ENCODE assay signal across 8 cellular contexts in genomic region chr6:3913077-3913957, GRCh38.
A peak's percentile ranks its signal among the peaks of the same experiment; 100 is the strongest.
DNase-seq lines count a peak whose midpoint lies in the region; ATAC-seq and TF ChIP-seq lines count a peak whose summit lies in the region.

No MANE protein-coding gene starts in this region.

- POLR2A ChIA-PET in GM10248 (lab: Yijun Ruan, JAX): no interaction called here

- no peak for TF ChIP-seq CTCF in GM10248 (IDR thresholded peaks at IDR 0.05; ENCODE audit: control extremely low read depth, extremely low read depth, low read depth, missing control alignments)

- CTCF ChIA-PET in GM10248 (lab: Yijun Ruan, JAX): interaction anchor here (0.9 to 1.3 kb wide), 5 partner anchors 9 to 633 kb away, joined by 3 to 4 read pairs (median 3); no protein-coding TSS in a partner anchor

- peak; percentile 83 for DNase-seq in HT-29 (ENCODE audit: low spot score)
- peak; percentile 87 for DNase-seq in amniotic epithelial cell (ENCODE audit: low read depth)
- DNase-seq in iris pigment epithelial cell (ENCODE audit: low read depth): peak; percentile 97
- DNase-seq in superior temporal gyrus (ENCODE audit: extremely low spot score): peak; percentile 65
- DNase-seq in GM10248 (ENCODE audit: extremely low spot score): no peak
- no peak for DNase-seq in stimulated activated CD4-positive, alpha-beta T cell treated with anti-CD3 and anti-CD28 coated beads, Interleukin-15, amount 100 ng/mL, for 24 hours

- ATAC-seq in GM21515 (IDR thresholded peaks at IDR 0.05; ENCODE audit: unreplicated experiment) (no peak), HG03159 (IDR thresholded peaks at IDR 0.05; ENCODE audit: unreplicated experiment) (no peak)

Comparison
In these comparisons a context has a peak if more than half of its experiments do, and no peak if none do; other contexts are left out.
1. DNase-seq: peak in HT-29 (single experiment), amniotic epithelial cell (single experiment), iris pigment epithelial cell (single experiment) and superior temporal gyrus (single experiment); none in GM10248 (single experiment) and stimulated activated CD4-positive, alpha-beta T cell treated with anti-CD3 and anti-CD28 coated beads, Interleukin-15, amount 100 ng/mL, for 24 hours (single experiment).